In the genomic region with DNA sequence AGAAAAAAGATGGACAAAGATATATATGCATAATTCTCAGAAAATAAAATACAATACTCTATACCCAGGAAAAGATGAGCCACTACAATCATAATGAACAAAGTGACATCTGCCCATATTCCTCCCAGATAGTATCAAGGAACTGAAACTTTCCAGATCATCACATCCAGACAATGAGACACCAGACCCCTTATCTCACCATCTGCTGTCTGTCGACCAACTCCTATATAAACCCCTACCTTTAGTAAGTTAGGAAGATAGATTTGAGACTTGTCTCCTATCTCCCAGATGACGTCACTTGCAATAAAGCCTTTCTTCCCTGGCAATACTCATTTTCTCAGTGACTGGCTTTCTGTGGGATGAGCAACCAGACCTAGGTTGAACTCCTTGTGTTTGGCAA, we compare ENCODE assay signal across 19 cellular contexts.
DNase-seq lines count a peak whose midpoint lies in the region; ATAC-seq and TF ChIP-seq lines count a peak whose summit lies in the region.
"Had no signal": no experiment of that assay in that cellular context is flagged by ENCODE, and none has a peak within 500 bp of the region (broad histone marks: within the 10 kb centered on the region; RNA-seq: fewer than 3 reads in every experiment).

No MANE protein-coding gene starts in this region.

- no peaks in the 10 kb centered on the region for H3K9me3 ChIP-seq in OCI-LY3 (ENCODE audit: insufficient read depth, low read length)
- no peaks in the 10 kb centered on the region for H3K9me3 ChIP-seq in naive thymus-derived CD4-positive, alpha-beta T cell (ENCODE audit: control insufficient read depth in 2 of 3, low read length in 3 of 3)

- H3K27ac ChIP-seq in OCI-LY3 (ENCODE audit: low read length), result 0 out of 2 replicates have a peak overlapping the region, but pooled peaks have one; percentile 7
- H3K27ac ChIP-seq in naive thymus-derived CD4-positive, alpha-beta T cell (ENCODE audit: low read depth, low read length), result no peak overlapping the region

- no peaks in the 10 kb centered on the region for H3K79me2 ChIP-seq in OCI-LY3 (ENCODE audit: low read length)

- intact Hi-C loops in naive thymus-derived CD4-positive, alpha-beta T cell (cut with micrococcal nuclease), result no loop called here

- no peak for TF ChIP-seq CTCF in OCI-LY3 (IDR thresholded peaks at IDR 0.05; ENCODE audit: low read depth, low read length)

- H3K36me3 Mint-ChIP-seq in effector memory CD8-positive, alpha-beta T cell (ENCODE audit: insufficient read depth), result no peaks in the 10 kb centered on the region
- no peaks in the 10 kb centered on the region for H3K36me3 Mint-ChIP-seq in naive thymus-derived CD4-positive, alpha-beta T cell
- H3K36me3 Mint-ChIP-seq: CD4-positive, alpha-beta memory T cell had no signal

- H3K27me3 ChIP-seq in OCI-LY3 (ENCODE audit: low read depth, low read length), result no peaks in the 10 kb centered on the region
- no peaks in the 10 kb centered on the region for H3K27me3 ChIP-seq in naive thymus-derived CD4-positive, alpha-beta T cell (ENCODE audit: control insufficient read depth in 2 of 2, insufficient read depth in 2 of 2, low read length in 2 of 2)

- no peak for DNase-seq in activated CD4-positive, alpha-beta T cell treated with anti-CD3 and anti-CD28 coated beads for 1 hour
- no peak for DNase-seq in effector memory CD8-positive, alpha-beta T cell
- DNase-seq in naive thymus-derived CD4-positive, alpha-beta T cell, result no peak
- DNase-seq: activated CD4-positive, alpha-beta T cell treated with anti-CD3 and anti-CD28 coated beads, Interleukin-2, amount 10 ng/mL, durations not matched to agents 7 days and 5 days; activated CD8-positive, alpha-beta memory T cell treated with anti-CD3 and anti-CD28 coated beads, Interleukin-2, amount 50 U/mL, for 48 hours; activated effector memory CD4-positive, alpha-beta T cell treated with anti-CD3 and anti-CD28 coated beads, Interleukin-2, amount 50 U/mL, for 16 hours; CD4-positive, alpha-beta memory T cell; KG1; NCI-H1048; NCI-H2107; retina; SHP77; T-helper 1 cell had no signal

- peaks cover 18% of the 10 kb centered on the region for H3K4me1 ChIP-seq in OCI-LY3 (ENCODE audit: low read length)
- H3K4me1 ChIP-seq in naive thymus-derived CD4-positive, alpha-beta T cell (ENCODE audit: control insufficient read depth in 2 of 2, insufficient read depth in 2 of 2, low read length in 2 of 2), result no peaks in the 10 kb centered on the region

- H3K27ac Mint-ChIP-seq in effector memory CD8-positive, alpha-beta T cell, result no peak overlapping the region
- no peak overlapping the region for H3K27ac Mint-ChIP-seq in naive thymus-derived CD4-positive, alpha-beta T cell
- H3K27ac Mint-ChIP-seq: activated CD4-positive, alpha-beta T cell treated with anti-CD3 and anti-CD28 coated beads, Interleukin-2, amount 10 ng/mL, durations not matched to agents 7 days and 5 days; CD4-positive, alpha-beta memory T cell; dendritic cell treated with granulocyte-macrophage colony-stimulating factor and Interleukin-4, amounts not matched to agents 40 ng/mL and 50 ng/mL, for 4 days had no signal

- no peaks in the 10 kb centered on the region for H3K36me3 ChIP-seq in OCI-LY3 (replicated peaks; ENCODE audit: low read depth, low read length)
- no peaks in the 10 kb centered on the region for H3K36me3 ChIP-seq in naive thymus-derived CD4-positive, alpha-beta T cell (ENCODE audit: control insufficient read depth in 2 of 3, insufficient read depth in 3 of 3, low read length in 3 of 3)

- H3K9ac ChIP-seq in OCI-LY3 (ENCODE audit: low read length), result no peak overlapping the region

- H2AFZ ChIP-seq in OCI-LY3 (ENCODE audit: low read depth, low read length), result no peak overlapping the region

- CTCF ChIA-PET in naive thymus-derived CD4-positive, alpha-beta T cell (lab: Charles Lee), result no interaction called here

- ATAC-seq in GM18499 (IDR thresholded peaks at IDR 0.05; ENCODE audit: insufficient read depth, unreplicated experiment), result peak; percentile 6
- ATAC-seq in GM19324 (IDR thresholded peaks at IDR 0.05; ENCODE audit: low FRiP score, unreplicated experiment), result peak; percentile 17
- ATAC-seq in HG02970 (IDR thresholded peaks at IDR 0.05; ENCODE audit: low FRiP score, unreplicated experiment), result peak; percentile 10
- no peak for ATAC-seq in esophagus mucosa
- ATAC-seq in effector memory CD8-positive, alpha-beta T cell (replicated peaks), result no peak
- ATAC-seq in naive thymus-derived CD4-positive, alpha-beta T cell, result no peak

- H3K4me3 ChIP-seq in OCI-LY3 (ENCODE audit: low read length), result no peak overlapping the region
- no peak overlapping the region for H3K4me3 ChIP-seq in naive thymus-derived CD4-positive, alpha-beta T cell (ENCODE audit: low read length)

- H3K4me2 ChIP-seq in OCI-LY3 (ENCODE audit: low read length), result peak overlapping the region; percentile 26; the same call in 1 of the 2 replicates

- H3K27me3 Mint-ChIP-seq in effector memory CD8-positive, alpha-beta T cell, result no peaks in the 10 kb centered on the region
- H3K27me3 Mint-ChIP-seq in naive thymus-derived CD4-positive, alpha-beta T cell, result no peaks in the 10 kb centered on the region
- H3K27me3 Mint-ChIP-seq: activated CD4-positive, alpha-beta T cell treated with anti-CD3 and anti-CD28 coated beads, Interleukin-2, amount 10 ng/mL, durations not matched to agents 7 days and 5 days; CD4-positive, alpha-beta memory T cell; dendritic cell treated with granulocyte-macrophage colony-stimulating factor and Interleukin-4, amounts not matched to agents 40 ng/mL and 50 ng/mL, for 4 days had no signal

- POLR2A ChIA-PET in naive thymus-derived CD4-positive, alpha-beta T cell (lab: Charles Lee), result no interaction called here

- H3K4me3 Mint-ChIP-seq in effector memory CD8-positive, alpha-beta T cell, result no peak overlapping the region
- H3K4me3 Mint-ChIP-seq in naive thymus-derived CD4-positive, alpha-beta T cell, result no peak overlapping the region
- H3K4me3 Mint-ChIP-seq: activated CD4-positive, alpha-beta T cell treated with anti-CD3 and anti-CD28 coated beads, Interleukin-2, amount 10 ng/mL, durations not matched to agents 7 days and 5 days; CD4-positive, alpha-beta memory T cell; dendritic cell treated with granulocyte-macrophage colony-stimulating factor and Interleukin-4, amounts not matched to agents 40 ng/mL and 50 ng/mL, for 4 days had no signal

- H3K4me1 Mint-ChIP-seq in effector memory CD8-positive, alpha-beta T cell (ENCODE audit: low read depth in 2 of 2), result no peaks in the 10 kb centered on the region
- H3K4me1 Mint-ChIP-seq in naive thymus-derived CD4-positive, alpha-beta T cell, result no peaks in the 10 kb centered on the region
- H3K4me1 Mint-ChIP-seq: activated CD4-positive, alpha-beta T cell treated with anti-CD3 and anti-CD28 coated beads, Interleukin-2, amount 10 ng/mL, durations not matched to agents 7 days and 5 days; CD4-positive, alpha-beta memory T cell had no signal

- H4K20me1 ChIP-seq in OCI-LY3 (ENCODE audit: insufficient read depth, low read length), result no peaks in the 10 kb centered on the region

- H3K9me3 Mint-ChIP-seq in effector memory CD8-positive, alpha-beta T cell, result peaks cover 3 to 8% of the 10 kb centered on the region in 2 donors
- peaks cover 0 to 14% (median 2%) of the 10 kb centered on the region in 11 donors for H3K9me3 Mint-ChIP-seq in naive thymus-derived CD4-positive, alpha-beta T cell
- H3K9me3 Mint-ChIP-seq: activated CD4-positive, alpha-beta T cell treated with anti-CD3 and anti-CD28 coated beads, Interleukin-2, amount 10 ng/mL, durations not matched to agents 7 days and 5 days; dendritic cell treated with granulocyte-macrophage colony-stimulating factor and Interleukin-4, amounts not matched to agents 40 ng/mL and 50 ng/mL, for 4 days had no signal

Comparison
In these comparisons a context has a peak if more than half of its experiments do, and no peak if none do; other contexts are left out.
1. ATAC-seq: peak in GM18499 (single experiment), GM19324 (single experiment) and HG02970 (single experiment); none in esophagus mucosa (single experiment), effector memory CD8-positive, alpha-beta T cell (single experiment) and naive thymus-derived CD4-positive, alpha-beta T cell (single experiment).